10 cellular contexts compared by ENCODE assay signal in genomic region chr5:177470759-177471536, GRCh38. TPM values are rescaled to one million over a fixed set of nuclear protein-coding genes. Genes with fewer than 3 reads are reported as not detected.
DNase-seq lines count a peak whose midpoint lies in the region; ATAC-seq, FAIRE-seq and TF ChIP-seq lines count a peak whose summit lies in the region.
"Had no signal": no experiment of that assay in that cellular context is flagged by ENCODE, and none has a peak within 500 bp of the region (broad histone marks: within the 10 kb centered on the region; RNA-seq: fewer than 3 reads in every experiment).

No MANE protein-coding gene starts in this region.

- H3K36me3 ChIP-seq in BLaER1 (peaks cover 64% of the 10 kb centered on the region), MG63 (peaks cover 67% of the 10 kb centered on the region), ectodermal cell (ENCODE audit: control insufficient read depth, insufficient read depth, low read length) (peaks cover 24% of the 10 kb centered on the region)

- peaks cover 57% of the 10 kb centered on the region for H3K4me1 ChIP-seq in BLaER1
- H3K4me1 ChIP-seq in ectodermal cell (ENCODE audit: control insufficient read depth, insufficient read depth, low read length), result peaks cover 41% of the 10 kb centered on the region

- H3K27me3 ChIP-seq in BLaER1 (no peaks in the 10 kb centered on the region), MG63 (no peaks in the 10 kb centered on the region), ectodermal cell (ENCODE audit: control insufficient read depth, insufficient read depth, low read length, poor library complexity, severe bottlenecking) (no peaks in the 10 kb centered on the region)

- FAIRE-seq in HTR-8/SVneo (lab: Jason Lieb, UNC), result no peak

- H3K27ac ChIP-seq in BLaER1 (peak overlapping the region; percentile 99), ectodermal cell (ENCODE audit: insufficient read depth, low read depth, low read length, poor library complexity, severe bottlenecking) (peak overlapping the region; percentile 89)

- DNase-seq in MG63 (no peak), neural crest cell (ENCODE audit: low read depth, low spot score) (no peak), NCI-H748 (lab: John Stamatoyannopoulos, UW; ENCODE audit: unreplicated experiment) (no peak), HTR-8/SVneo (ENCODE audit: insufficient read length, low spot score) (no peak)
- no peak for DNase-seq in stimulated activated naive CD4-positive, alpha-beta T cell treated with Interleukin-2 at 50 U/mL for 16 hours (lab: John Stamatoyannopoulos, UW)
- DNase-seq: activated CD4-positive, alpha-beta T cell treated with anti-CD3 and anti-CD28 coated beads for 4 hours; nucleus accumbens had no signal

- H3K36me3 Mint-ChIP-seq in neural crest cell (ENCODE audit: low read depth), result peaks cover 31% of the 10 kb centered on the region

- H4K20me1 ChIP-seq in BLaER1, result peaks cover 67% of the 10 kb centered on the region

- peaks cover 15% of the 10 kb centered on the region for H3K9me3 ChIP-seq in BLaER1
- H3K9me3 ChIP-seq in MG63, result no peaks in the 10 kb centered on the region
- no peaks in the 10 kb centered on the region for H3K9me3 ChIP-seq in ectodermal cell (ENCODE audit: control insufficient read depth, low read length)

- peak overlapping the region; percentile 99 for H3K9ac ChIP-seq in BLaER1

- H3K27ac Mint-ChIP-seq in neural crest cell (ENCODE audit: unreplicated experiment), result peak overlapping the region; percentile 19

- H3K4me3 Mint-ChIP-seq in neural crest cell, result peak overlapping the region; percentile 91

- TF ChIP-seq CTCF in neural crest cell (conservative IDR thresholded peaks at IDR 0.05), result no peak

- H3K27me3 Mint-ChIP-seq in neural crest cell (ENCODE audit: low read depth), result peaks cover 21% of the 10 kb centered on the region

- peaks cover 52% of the 10 kb centered on the region for H3K4me1 Mint-ChIP-seq in neural crest cell

- H3K9me3 Mint-ChIP-seq in neural crest cell, result no peaks in the 10 kb centered on the region

- no peak for ATAC-seq in HG03469 (IDR thresholded peaks at IDR 0.05; ENCODE audit: unreplicated experiment)

- peak overlapping the region; percentile 99 for H3K4me2 ChIP-seq in BLaER1

- H3K4me3 ChIP-seq in BLaER1, result peak overlapping the region; percentile 95
- peak overlapping the region; percentile 81 for H3K4me3 ChIP-seq in MG63
- H3K4me3 ChIP-seq in ectodermal cell (ENCODE audit: insufficient read depth, low read depth, low read length), result peak overlapping the region; percentile 95

- WGBS in ectodermal cell, 2 experiments, result 91 to 94% methylated on average over 10 of the region's 10 CpGs

RNA-seq across cellular contexts. Expression of gene DBN1, which starts 2.5 kb away (rescaled TPM):
- 245 and 334 TPM in 2 replicates for total RNA-seq in MG63 (2014; rRNA removed; shearing (Covaris generic); ENCODE audit: low replicate concordance)
- polyA plus RNA-seq in ectodermal cell (2013, experiment 1 of 4), result 451 TPM
- polyA plus RNA-seq in ectodermal cell (2013, experiment 2 of 4), result 443 TPM
- 312 TPM for polyA plus RNA-seq in ectodermal cell (2013, experiment 3 of 4)
- polyA plus RNA-seq in ectodermal cell (2013, experiment 4 of 4), result 341 TPM
- total RNA-seq in neural crest cell, result 387 and 410 TPM in 2 replicates

RNA-seq across cellular contexts. Expression of gene PRR7, which starts 24.3 kb away (rescaled TPM):
- total RNA-seq in MG63 (2014; rRNA removed; shearing (Covaris generic); ENCODE audit: low replicate concordance), result 61.4 and 68.2 TPM in 2 replicates
- polyA plus RNA-seq in ectodermal cell (2013, experiment 1 of 4), result 16.6 TPM
- polyA plus RNA-seq in ectodermal cell (2013, experiment 2 of 4), result 13.0 TPM
- polyA plus RNA-seq in ectodermal cell (2013, experiment 3 of 4), result 13.3 TPM
- 16.5 TPM for polyA plus RNA-seq in ectodermal cell (2013, experiment 4 of 4)
- total RNA-seq in neural crest cell, result 16.1 and 19.0 TPM in 2 replicates

RNA-seq across cellular contexts. Expression of gene PDLIM7, which starts 26.5 kb away (rescaled TPM):
- 77.8 and 165 TPM in 2 replicates for total RNA-seq in MG63 (2014; rRNA removed; shearing (Covaris generic); ENCODE audit: low replicate concordance)
- polyA plus RNA-seq in ectodermal cell (2013, experiment 1 of 4), result 367 TPM
- polyA plus RNA-seq in ectodermal cell (2013, experiment 2 of 4), result 396 TPM
- polyA plus RNA-seq in ectodermal cell (2013, experiment 3 of 4), result 299 TPM
- 330 TPM for polyA plus RNA-seq in ectodermal cell (2013, experiment 4 of 4)
- 129 and 147 TPM in 2 replicates for total RNA-seq in neural crest cell

RNA-seq across cellular contexts. Expression of gene DOK3, which starts 38.7 kb away (rescaled TPM):
- total RNA-seq in MG63 (2014; rRNA removed; shearing (Covaris generic); ENCODE audit: low replicate concordance), result 0.92 TPM in 1 of 2 replicates, not detected in the other
- polyA plus RNA-seq in ectodermal cell (2013, experiment 1 of 4), result 6.6 TPM
- 6.8 TPM for polyA plus RNA-seq in ectodermal cell (2013, experiment 2 of 4)
- 3.3 TPM for polyA plus RNA-seq in ectodermal cell (2013, experiment 3 of 4)
- 3.6 TPM for polyA plus RNA-seq in ectodermal cell (2013, experiment 4 of 4)
- 10.5 and 11.4 TPM in 2 replicates for total RNA-seq in neural crest cell

RNA-seq across cellular contexts. Expression of gene GRK6, which starts 44.5 kb away (rescaled TPM):
- total RNA-seq in MG63 (2014; rRNA removed; shearing (Covaris generic); ENCODE audit: low replicate concordance), result 62.4 and 127 TPM in 2 replicates
- 34.2 TPM for polyA plus RNA-seq in ectodermal cell (2013, experiment 1 of 4)
- polyA plus RNA-seq in ectodermal cell (2013, experiment 2 of 4), result 34.6 TPM
- 25.3 TPM for polyA plus RNA-seq in ectodermal cell (2013, experiment 3 of 4)
- polyA plus RNA-seq in ectodermal cell (2013, experiment 4 of 4), result 27.2 TPM
- total RNA-seq in neural crest cell, result 47.4 and 54.9 TPM in 2 replicates
